ENCODE assay signal across 8 cellular contexts in the genomic region with DNA sequence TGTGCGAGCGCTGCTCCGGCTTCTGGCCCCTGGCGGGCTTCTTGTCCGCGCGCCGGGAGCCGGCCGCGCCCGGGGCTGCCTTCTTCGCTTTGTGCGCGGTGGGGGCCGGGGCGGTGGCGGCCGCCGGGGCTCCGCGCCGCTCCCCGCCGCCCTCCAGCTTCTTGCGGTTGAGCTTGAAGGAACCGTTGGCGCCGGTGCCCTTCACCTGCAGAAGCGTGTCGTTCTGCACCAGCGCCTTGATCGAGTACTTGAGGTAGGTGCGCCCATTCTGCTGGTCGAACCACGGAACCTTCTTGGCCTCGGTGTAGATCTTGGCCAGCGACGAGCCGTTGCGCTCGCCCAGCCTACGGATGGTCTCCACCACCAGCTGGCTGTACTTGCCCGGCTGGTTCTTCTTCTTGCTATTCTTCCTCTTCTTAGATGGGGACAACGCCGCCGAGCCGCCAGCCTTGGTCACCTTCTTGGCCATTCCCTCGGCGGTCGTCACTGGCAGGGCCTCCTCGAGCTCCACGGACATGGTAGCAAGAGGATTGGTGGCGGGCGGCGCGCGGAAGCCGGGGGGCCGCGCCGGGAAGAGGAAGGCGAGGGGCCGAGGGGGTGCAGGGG. TPM values are rescaled to one million over a fixed set of nuclear protein-coding genes. Genes with fewer than 3 reads are reported as not detected.
DNase-seq lines count a peak whose midpoint lies in the region; ATAC-seq, FAIRE-seq and TF ChIP-seq lines count a peak whose summit lies in the region.

No MANE protein-coding gene starts in this region.

- peaks cover 34% of the 10 kb centered on the region for H3K4me1 Mint-ChIP-seq in activated CD4-positive, alpha-beta memory T cell treated with anti-CD3 and anti-CD28 coated beads, Interleukin-2, amount 10 ng/mL, durations not matched to agents 7 days and 5 days

- peak; percentile 21 for TF ChIP-seq POLR2A in endothelial cell of umbilical vein (IDR thresholded peaks at IDR 0.05; ENCODE audit: low read depth, low read length)
- TF ChIP-seq POLR2A in upper lobe of left lung (IDR thresholded peaks at IDR 0.05) = peak in 1 of 4 donors; percentile 2

- H3K4me1 ChIP-seq in endothelial cell of umbilical vein (ENCODE audit: control insufficient read depth, extremely low read depth, insufficient read depth, low read length) (peaks cover 4% of the 10 kb centered on the region), muscle layer of colon (ENCODE audit: insufficient read depth, low read length) (peaks cover 17% of the 10 kb centered on the region), upper lobe of left lung (peaks cover 17 to 38% (median 27%) of the 10 kb centered on the region in 4 donors)

- BruUV-seq in endothelial cell of umbilical vein (replicated peaks; lab: Mats Ljungman, UMichigan) = TSS peak; percentile 80

- no peaks in the 10 kb centered on the region for H4K20me1 ChIP-seq in endothelial cell of umbilical vein (replicated peaks; ENCODE audit: control insufficient read depth, extremely low read depth, insufficient read depth, low read length)

- DNase-seq in DMS79 (lab: John Stamatoyannopoulos, UW) (peak; percentile 39), HL-60 (ENCODE audit: low read depth in 1 of 2, low spot score in 1 of 2) (peak in 1 of 2 experiments; percentile 46), endothelial cell of umbilical vein (ENCODE audit: low read depth, low spot score) (peak; percentile 49), upper lobe of left lung (peak; percentile 49 to 91), dedifferentiated amniotic fluid mesenchymal stem cell (ENCODE audit: extremely low spot score) (no peak)
- peak; percentile 56 for DNase-seq in activated CD4-positive, alpha-beta memory T cell treated with anti-CD3 and anti-CD28 coated beads, Interleukin-2, amount 10 ng/mL, durations not matched to agents 7 days and 5 days

- TF ChIP-seq CTCF in HL-60 (IDR thresholded peaks at IDR 0.05; ENCODE audit: insufficient read depth, low read length) (no peak), endothelial cell of umbilical vein (IDR thresholded peaks at IDR 0.05; ENCODE audit: extremely low read depth in 1 of 2, insufficient read depth in 1 of 2, low read depth in 1 of 2, low read length in 2 of 2) (no peak), upper lobe of left lung (IDR thresholded peaks at IDR 0.05) (no peak)

- H3K79me2 ChIP-seq in endothelial cell of umbilical vein (ENCODE audit: control insufficient read depth, insufficient read depth, low read length) = peaks cover 2% of the 10 kb centered on the region

- TF ChIP-seq EP300 in upper lobe of left lung (IDR thresholded peaks at IDR 0.05) = no peak

- peaks cover 19% of the 10 kb centered on the region for H3K36me3 Mint-ChIP-seq in activated CD4-positive, alpha-beta memory T cell treated with anti-CD3 and anti-CD28 coated beads, Interleukin-2, amount 10 ng/mL, durations not matched to agents 7 days and 5 days (ENCODE audit: low read depth)

- H3K4me3 ChIP-seq in HL-60 (replicated peaks; ENCODE audit: insufficient read depth, low read length) (peak overlapping the region; percentile 75), endothelial cell of umbilical vein (replicated peaks in 1 of 3; ENCODE audit: insufficient read depth in 1 of 3, low read depth in 1 of 3, low read length in 3 of 3) (peak overlapping the region; percentile 3 to 90 (median 65)), muscle layer of colon (ENCODE audit: low read depth in 1 of 2, low read length in 2 of 2) (peak overlapping the region; percentile 85 to 98), upper lobe of left lung (peak overlapping the region; percentile 59 to 96 (median 89))

- no peaks in the 10 kb centered on the region for H3K27me3 ChIP-seq in HL-60 (ENCODE audit: insufficient read depth, poor library complexity, severe bottlenecking)
- H3K27me3 ChIP-seq in endothelial cell of umbilical vein (ENCODE audit: control insufficient read depth in 2 of 2, insufficient read depth in 2 of 2, low read length in 2 of 2) = no peaks in the 10 kb centered on the region
- H3K27me3 ChIP-seq in muscle layer of colon (ENCODE audit: control insufficient read depth in 1 of 2, insufficient read depth in 2 of 2, low read length in 2 of 2) = no peaks in the 10 kb centered on the region
- H3K27me3 ChIP-seq in upper lobe of left lung = no peaks in the 10 kb centered on the region

- H3K9ac ChIP-seq in endothelial cell of umbilical vein (replicated peaks; ENCODE audit: extremely low read depth, insufficient read depth, low read length) (peak overlapping the region; percentile 78), muscle layer of colon (ENCODE audit: low read length) (peak overlapping the region; percentile 64)

- dilution Hi-C loops in endothelial cell of umbilical vein (cut with MboI; ENCODE audit: extremely low pct_ligation_motif_present, low sequenced_read_pairs) = no loop called here

- peak overlapping the region; percentile 90 for H3K27ac Mint-ChIP-seq in activated CD4-positive, alpha-beta memory T cell treated with anti-CD3 and anti-CD28 coated beads, Interleukin-2, amount 10 ng/mL, durations not matched to agents 7 days and 5 days

- no peaks in the 10 kb centered on the region for H3K27me3 Mint-ChIP-seq in activated CD4-positive, alpha-beta memory T cell treated with anti-CD3 and anti-CD28 coated beads, Interleukin-2, amount 10 ng/mL, durations not matched to agents 7 days and 5 days

- 0 to 1% methylated on average over 3 to 49 of the region's 64 CpGs for WGBS in upper lobe of left lung, 2 donors

- CTCF ChIA-PET in activated CD4-positive, alpha-beta memory T cell treated with anti-CD3 and anti-CD28 coated beads, Interleukin-2, amount 10 ng/mL, durations not matched to agents 7 days and 5 days (lab: Charles Lee) = interaction anchor here (0.7 to 2.4 kb wide), 28 partner anchors 11 to 690 kb away, joined by 3 to 17 read pairs (median 6); a partner anchor contains a TSS
- CTCF ChIA-PET in endothelial cell of umbilical vein (lab: Charles Lee) = interaction anchor here (0.8 to 2.7 kb wide), 18 partner anchors 10 to 345 kb away, joined by 3 to 26 read pairs (median 6); a partner anchor contains a TSS

- intact Hi-C loops in endothelial cell of umbilical vein (cut with micrococcal nuclease) = loop anchor here (1.0 to 5.0 kb wide), 3 partner anchors 10 to 133 kb away; a partner anchor contains a TSS

- FAIRE-seq in endothelial cell of umbilical vein (lab: Jason Lieb, UNC) = no peak

- H2AFZ ChIP-seq in endothelial cell of umbilical vein (ENCODE audit: low read depth, low read length) = no peak overlapping the region

- ATAC-seq in upper lobe of left lung (ENCODE audit: low FRiP score in 2 of 2) (peak in 1 of 2 donors; percentile 27), HG03045 (IDR thresholded peaks at IDR 0.05; ENCODE audit: unreplicated experiment) (no peak)

- peak overlapping the region; percentile 21 for H3K4me2 ChIP-seq in endothelial cell of umbilical vein (ENCODE audit: insufficient read depth, low read length)

- no peaks in the 10 kb centered on the region for H3K9me1 ChIP-seq in endothelial cell of umbilical vein (replicated peaks; ENCODE audit: control insufficient read depth, extremely low read depth, insufficient read depth, low read length)

- peak overlapping the region; percentile 95 for H3K4me3 Mint-ChIP-seq in activated CD4-positive, alpha-beta memory T cell treated with anti-CD3 and anti-CD28 coated beads, Interleukin-2, amount 10 ng/mL, durations not matched to agents 7 days and 5 days

- POLR2A ChIA-PET in activated CD4-positive, alpha-beta memory T cell treated with anti-CD3 and anti-CD28 coated beads, Interleukin-2, amount 10 ng/mL, durations not matched to agents 7 days and 5 days (lab: Charles Lee) = interaction anchor here (0.6 to 8.4 kb wide), 54 partner anchors 8 to 635 kb away, joined by 3 to 197 read pairs (median 6); a partner anchor contains a TSS
- POLR2A ChIA-PET in endothelial cell of umbilical vein (lab: Charles Lee) = interaction anchor here (0.5 to 2.2 kb wide), 12 partner anchors 9 to 280 kb away, joined by 3 to 12 read pairs (median 5); no protein-coding TSS in a partner anchor

- peak overlapping the region; percentile 95 for H3K27ac ChIP-seq in HL-60 (replicated peaks)
- H3K27ac ChIP-seq in endothelial cell of umbilical vein (ENCODE audit: insufficient read depth, low read depth, low read length) = peak overlapping the region; percentile 22
- peak overlapping the region; percentile 98 for H3K27ac ChIP-seq in muscle layer of colon (ENCODE audit: low read depth, low read length)
- H3K27ac ChIP-seq in upper lobe of left lung = peak overlapping the region; percentile 90 to 95 (median 92)

- H3K36me3 ChIP-seq in endothelial cell of umbilical vein (ENCODE audit: control insufficient read depth in 2 of 2, extremely low read depth in 1 of 2, insufficient read depth in 2 of 2, low read length in 2 of 2) (no peaks in the 10 kb centered on the region), muscle layer of colon (ENCODE audit: insufficient read depth, low read length) (peaks cover under 1% of the 10 kb centered on the region), upper lobe of left lung (no peaks in the 10 kb centered on the region)

- H3K9me3 ChIP-seq in endothelial cell of umbilical vein (replicated peaks; ENCODE audit: control insufficient read depth, insufficient read depth, low read length) (no peaks in the 10 kb centered on the region), muscle layer of colon (ENCODE audit: low read length) (no peaks in the 10 kb centered on the region), upper lobe of left lung (no peaks in the 10 kb centered on the region)

- no peaks in the 10 kb centered on the region for H3K9me3 Mint-ChIP-seq in activated CD4-positive, alpha-beta memory T cell treated with anti-CD3 and anti-CD28 coated beads, Interleukin-2, amount 10 ng/mL, durations not matched to agents 7 days and 5 days

TF ChIP-seq in endothelial cell of umbilical vein, 7 proteins besides CTCF, POLR2A, EP300 and RAD21 (continues in another document):
- TF ChIP-seq EZH2 (IDR thresholded peaks at IDR 0.05; ENCODE audit: borderline replicate concordance, low read depth, low read length, severe bottlenecking) = no peak
- TF ChIP-seq JUN (IDR thresholded peaks at IDR 0.05; ENCODE audit: borderline replicate concordance, insufficient read depth, insufficient read length, low read depth) = no peak
- TF ChIP-seq MYC (IDR thresholded peaks at IDR 0.05; ENCODE audit: low read depth, low read length) = no peak

RNA-seq across cellular contexts. Expression of a gene that starts 36.8 kb away (rescaled TPM):
- 10 to 100 TPM; 45.7 to 50.1 TPM for total RNA-seq in activated CD4-positive, alpha-beta memory T cell treated with anti-CD3 and anti-CD28 coated beads, Interleukin-2, amount 10 ng/mL, durations not matched to agents 7 days and 5 days
- 38.9 and 40.8 TPM in 2 replicates for total RNA-seq in endothelial cell of umbilical vein
- 21.7 and 30.6 TPM in 2 replicates for polyA plus RNA-seq in endothelial cell of umbilical vein
- 31.6 and 40.7 TPM in 2 replicates for polyA plus RNA-seq in endothelial cell of umbilical vein (2011; cell fraction: cytosol; rRNA removed)
- 24.2 and 26.0 TPM in 2 replicates for polyA plus RNA-seq in endothelial cell of umbilical vein (2011; cell fraction: nucleus; rRNA removed)
- polyA plus RNA-seq in endothelial cell of umbilical vein (2012) = 25.9 and 32.4 TPM in 2 replicates
- polyA minus RNA-seq in endothelial cell of umbilical vein = 16.4 and 17.8 TPM in 2 replicates
- polyA minus RNA-seq in endothelial cell of umbilical vein (2011; cell fraction: cytosol; rRNA and poly(A)+ RNA removed) = 12.2 TPM
- polyA minus RNA-seq in endothelial cell of umbilical vein (2011; cell fraction: nucleus; rRNA and poly(A)+ RNA removed) = 5.3 and 7.0 TPM in 2 replicates
- total RNA-seq in upper lobe of left lung = 10 to 100 TPM; 27.0 to 38.0 (median 31.1) TPM

Comparison
In these comparisons a context has a peak if more than half of its experiments do, and no peak if none do; other contexts are left out.
1. H3K27ac ChIP-seq: peak in every context shown above with its lines; median percentile 98 in muscle layer of colon; 95 in HL-60; 92 in upper lobe of left lung; 22 in endothelial cell of umbilical vein.